Comparison of ENCODE assay signal across 21 cellular contexts in the genomic region with DNA sequence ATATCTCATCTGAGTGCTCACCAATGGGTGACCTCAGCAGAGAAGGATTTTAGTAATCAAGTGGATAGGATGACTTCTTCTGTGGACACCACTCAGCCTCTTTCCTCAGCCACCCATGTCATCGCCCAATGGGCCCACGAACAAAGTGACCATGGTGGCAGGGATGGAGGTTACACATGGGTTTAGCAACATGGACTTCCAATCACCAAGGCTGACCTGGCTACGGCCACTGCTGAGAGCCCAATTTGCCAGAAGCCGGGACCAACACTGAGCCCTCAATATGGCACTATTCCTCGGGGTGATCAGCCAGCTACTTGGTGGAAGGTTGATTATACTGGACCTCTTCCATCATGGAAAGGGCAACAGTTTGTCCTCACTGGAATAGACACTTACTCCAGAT.
"Had no signal": no experiment of that assay in that cellular context is flagged by ENCODE, and none has a peak within 500 bp of the region (broad histone marks: within the 10 kb centered on the region; RNA-seq: fewer than 3 reads in every experiment).

No MANE protein-coding gene starts in this region.

- ATAC-seq: effector memory CD8-positive, alpha-beta T cell; esophagus mucosa; foreskin keratinocyte; gastrocnemius medialis; gastroesophageal sphincter; heart left ventricle; heart right ventricle had no signal

- DNase-seq: colonic mucosa; cortex of kidney; dermis blood vessel endothelial cell; dorsolateral prefrontal cortex; effector CD4-positive, alpha-beta T cell; effector CD8-positive, alpha-beta T cell; effector memory CD4-positive, alpha-beta T cell; effector memory CD8-positive, alpha-beta T cell; endodermal cell; erythroblast; esophagus squamous epithelium; foreskin fibroblast; foreskin keratinocyte; foreskin melanocyte; gastrocnemius medialis; glutamatergic neuron; head of caudate nucleus; heart left ventricle; heart right ventricle had no signal
